In genomic region chr15:78914027-78914764, GRCh38 we compare ENCODE assay signal across 10 cellular contexts. TPM values are rescaled to one million over a fixed set of nuclear protein-coding genes. Genes with fewer than 3 reads are reported as not detected.
DNase-seq lines count a peak whose midpoint lies in the region; ATAC-seq and TF ChIP-seq lines count a peak whose summit lies in the region.
"Had no signal": no experiment of that assay in that cellular context is flagged by ENCODE, and none has a peak within 500 bp of the region (broad histone marks: within the 10 kb centered on the region; RNA-seq: fewer than 3 reads in every experiment).

No MANE protein-coding gene starts in this region.

- POLR2A ChIA-PET in CD4-positive, alpha-beta T cell (lab: Charles Lee): no interaction called here

- H3K9me3 ChIP-seq in CD4-positive, alpha-beta T cell (ENCODE audit: control insufficient read depth, low read length): no peaks in the 10 kb centered on the region

- H3K4me1 Mint-ChIP-seq in glutamatergic neuron (ENCODE audit: low read depth, unreplicated experiment): peaks cover 12% of the 10 kb centered on the region
- H3K4me1 Mint-ChIP-seq in progenitor cell of endocrine pancreas (ENCODE audit: low read depth): peaks cover 23% of the 10 kb centered on the region
- H3K4me1 Mint-ChIP-seq in CD4-positive, alpha-beta T cell (ENCODE audit: low read depth): peaks cover 18% of the 10 kb centered on the region

- peaks cover 5% of the 10 kb centered on the region for H3K9me3 Mint-ChIP-seq in glutamatergic neuron (ENCODE audit: unreplicated experiment)
- no peaks in the 10 kb centered on the region for H3K9me3 Mint-ChIP-seq in progenitor cell of endocrine pancreas (ENCODE audit: low read depth)
- no peaks in the 10 kb centered on the region for H3K9me3 Mint-ChIP-seq in CD4-positive, alpha-beta T cell

- no peak overlapping the region for H3K27ac ChIP-seq in CD4-positive, alpha-beta T cell (ENCODE audit: low read depth, low read length)

- TF ChIP-seq CTCF in glutamatergic neuron (IDR thresholded peaks at IDR 0.05; ENCODE audit: partially characterized antibody, unreplicated experiment) (peak; percentile 22), progenitor cell of endocrine pancreas (IDR thresholded peaks at IDR 0.05; ENCODE audit: unreplicated experiment) (peak; percentile 44)
- no peak for TF ChIP-seq CTCF in CD4-positive, alpha-beta T cell (IDR thresholded peaks at IDR 0.05)

- H3K36me3 Mint-ChIP-seq in glutamatergic neuron (ENCODE audit: unreplicated experiment): no peaks in the 10 kb centered on the region
- H3K36me3 Mint-ChIP-seq in progenitor cell of endocrine pancreas (ENCODE audit: insufficient read depth): peaks cover 23% of the 10 kb centered on the region
- H3K36me3 Mint-ChIP-seq in CD4-positive, alpha-beta T cell (ENCODE audit: low read depth): peaks cover 82% of the 10 kb centered on the region

- CTCF ChIA-PET in CD4-positive, alpha-beta T cell (lab: Charles Lee): no interaction called here

- no peak overlapping the region for H3K4me3 Mint-ChIP-seq in glutamatergic neuron (ENCODE audit: unreplicated experiment)
- H3K4me3 Mint-ChIP-seq in progenitor cell of endocrine pancreas (ENCODE audit: low read depth): no peak overlapping the region
- no peak overlapping the region for H3K4me3 Mint-ChIP-seq in CD4-positive, alpha-beta T cell

- DNase-seq in GM04504 (ENCODE audit: low read depth) (peak; percentile 28), glutamatergic neuron (no peak), progenitor cell of endocrine pancreas (ENCODE audit: low spot score, unreplicated experiment) (no peak), RPMI8226 (no peak), NCI-H2081 treated with DMSO at 0.1 percent for 48 hours (lab: John Stamatoyannopoulos, UW) (no peak)
- DNase-seq in CD4-positive, alpha-beta T cell: no peak
- DNase-seq: activated effector memory CD4-positive, alpha-beta T cell treated with anti-CD3 and anti-CD28 coated beads, Interleukin-2, amount 50 U/mL, for 16 hours; NCI-H2171 had no signal

- intact Hi-C loops in CD4-positive, alpha-beta T cell (cut with DNase I, micrococcal nuclease): loop anchor here in 1 of 2 experiments (5.0 kb wide), 1 partner anchor 268 kb away; no protein-coding TSS in a partner anchor

- ATAC-seq in SK-N-SH treated with all-trans-retinoic acid at 6 μM for 48 hours: peak; percentile 19; the same call in 1 of the 3 replicates
- no peak for ATAC-seq in HG02970 (IDR thresholded peaks at IDR 0.05; ENCODE audit: low FRiP score, unreplicated experiment)
- ATAC-seq in CD4-positive, alpha-beta T cell (ENCODE audit: poor library complexity): no peak

- no peak overlapping the region for H3K27ac Mint-ChIP-seq in glutamatergic neuron (ENCODE audit: unreplicated experiment)
- H3K27ac Mint-ChIP-seq in progenitor cell of endocrine pancreas: peak overlapping the region; percentile 55
- no peak overlapping the region for H3K27ac Mint-ChIP-seq in CD4-positive, alpha-beta T cell

- no peaks in the 10 kb centered on the region for H3K27me3 Mint-ChIP-seq in glutamatergic neuron (ENCODE audit: unreplicated experiment)
- no peaks in the 10 kb centered on the region for H3K27me3 Mint-ChIP-seq in progenitor cell of endocrine pancreas
- no peaks in the 10 kb centered on the region for H3K27me3 Mint-ChIP-seq in CD4-positive, alpha-beta T cell

- no peaks in the 10 kb centered on the region for H3K27me3 ChIP-seq in CD4-positive, alpha-beta T cell (ENCODE audit: control insufficient read depth, insufficient read depth, low read length)

TF ChIP-seq in SK-N-SH treated with all-trans-retinoic acid at 6 μM for 48 hours, 23 proteins besides CTCF, POLR2A, EP300 and RAD21:
- no peak for TF ChIP-seq OSR1 (CRISPR knock-in tag; IDR thresholded peaks at IDR 0.05)
- no peak for TF ChIP-seq CSRNP3 (CRISPR knock-in tag; IDR thresholded peaks at IDR 0.05)

RNA-seq across cellular contexts. Expression of gene CTSH, which starts 30.6 kb away (rescaled TPM):
- total RNA-seq in glutamatergic neuron (ENCODE audit: unreplicated experiment): not detected
- total RNA-seq in progenitor cell of endocrine pancreas: 56.4 and 58.2 TPM in 2 replicates
- 10 to 100 TPM; 11.1 to 11.4 TPM for total RNA-seq in CD4-positive, alpha-beta T cell

RNA-seq across cellular contexts. Expression of gene MORF4L1, which starts 41.5 kb away (rescaled TPM):
- total RNA-seq in glutamatergic neuron (ENCODE audit: unreplicated experiment) (379 TPM), progenitor cell of endocrine pancreas (438 and 447 TPM in 2 replicates)
- 100 to 1,000 TPM; 463 to 496 TPM for total RNA-seq in CD4-positive, alpha-beta T cell

Comparison
In these comparisons a context has a peak if more than half of its experiments do, and no peak if none do; other contexts are left out.
1. RNA of gene CTSH, which starts 30.6 kb away (total RNA-seq): 56.4 to 58.2 TPM in progenitor cell of endocrine pancreas and 11.1 to 11.4 TPM in CD4-positive, alpha-beta T cell; not detected in glutamatergic neuron (single experiment); every median in the first group is over 10 times any median in the second.